Comparison of ENCODE assay signal across 8 cellular contexts in the genomic region with DNA sequence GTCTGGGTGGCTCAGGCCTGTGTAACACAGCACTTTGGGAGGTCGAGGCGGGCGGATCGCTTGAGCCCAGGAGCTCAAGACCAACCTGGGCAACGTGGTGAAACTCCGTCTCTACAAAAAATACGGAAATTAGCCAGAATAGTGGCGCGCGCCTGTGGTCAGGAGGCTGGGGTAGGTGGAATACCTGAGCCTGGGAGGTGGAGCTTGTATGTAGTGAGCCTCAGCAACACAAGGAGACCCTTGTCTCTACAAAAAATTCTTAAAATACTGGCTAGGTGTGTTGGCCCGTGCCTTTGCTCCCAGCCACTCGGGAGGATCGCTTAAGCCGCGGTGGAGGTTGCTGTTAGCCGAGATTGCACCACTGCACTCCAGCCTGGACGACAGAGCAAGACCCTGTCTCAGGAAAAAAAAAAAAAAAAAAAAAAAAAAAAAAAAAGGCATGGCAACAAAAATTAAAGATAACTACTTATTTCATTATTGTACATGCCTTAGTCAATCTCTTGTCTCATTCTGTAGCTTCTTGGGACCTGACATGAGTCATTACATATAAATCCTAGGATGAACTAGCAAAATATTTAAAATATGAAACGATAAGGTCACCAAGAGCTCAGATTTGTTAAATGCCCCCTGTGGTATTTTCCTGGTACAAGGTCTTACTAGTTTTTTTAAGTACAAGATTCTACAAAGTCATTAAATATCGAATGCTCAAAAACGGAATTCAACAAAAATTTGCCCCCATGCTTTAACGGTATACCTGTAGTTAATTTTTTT. TPM values are rescaled to one million over a fixed set of nuclear protein-coding genes. Genes with fewer than 3 reads are reported as not detected.
DNase-seq lines count a peak whose midpoint lies in the region; ATAC-seq and TF ChIP-seq lines count a peak whose summit lies in the region.

No MANE protein-coding gene starts in this region.

- TF ChIP-seq CTCF in right atrium auricular region (IDR thresholded peaks at IDR 0.05) = no peak
- TF ChIP-seq CTCF in PC-9 (conservative IDR thresholded peaks at IDR 0.05) = no peak

- peaks cover 73% of the 10 kb centered on the region for H3F3A ChIP-seq in PC-9 (ENCODE audit: insufficient read depth, low read depth)

- H3K27me3 ChIP-seq in right atrium auricular region (no peaks in the 10 kb centered on the region), PC-9 (ENCODE audit: insufficient read depth, low read depth) (no peaks in the 10 kb centered on the region)

- peaks cover 48% of the 10 kb centered on the region for H3K36me3 ChIP-seq in right atrium auricular region
- H3K36me3 ChIP-seq in PC-9 (ENCODE audit: low read depth) = peaks cover 64% of the 10 kb centered on the region

- H3K27ac ChIP-seq in right atrium auricular region = peak overlapping the region; percentile 91 to 93
- peak overlapping the region; percentile 99 for H3K27ac ChIP-seq in PC-9

- peaks cover 90% of the 10 kb centered on the region for H3K79me2 ChIP-seq in PC-9 (ENCODE audit: low read depth)

- CTCF ChIA-PET in PC-9 (lab: Charles Lee) = interaction anchor here (0.6 to 0.7 kb wide), 2 partner anchors 58 to 1003 kb away, joined by 3 to 7 read pairs; no protein-coding TSS in a partner anchor

- BruUV-seq in PC-9 (replicated peaks; lab: Mats Ljungman, UMichigan) = no TSS peak

- ATAC-seq in left cardiac atrium (no peak), HG03439 (IDR thresholded peaks at IDR 0.05; ENCODE audit: unreplicated experiment) (no peak)

- POLR2A ChIA-PET in PC-9 (lab: Charles Lee; ENCODE audit: unreplicated experiment) = interaction anchor here (0.5 to 1.4 kb wide), 8 partner anchors 20 to 1936 kb away, joined by 3 to 30 read pairs (median 9); partner anchors contain the start of gene MED17

- H3K4me3 ChIP-seq in right atrium auricular region (peak overlapping the region; percentile 86 to 92), PC-9 (peak overlapping the region; percentile 81)

- H3K4me1 ChIP-seq in right atrium auricular region (peaks cover 0 to 40% of the 10 kb centered on the region in 2 donors), PC-9 (replicated peaks; ENCODE audit: insufficient read depth) (peaks cover 45% of the 10 kb centered on the region)

- DNase-seq in right atrium auricular region (ENCODE audit: low spot score) (no peak), left cardiac atrium (no peak), PC-9 (peak; percentile 62 to 85), amniotic epithelial cell (ENCODE audit: low read depth) (peak; percentile 63), left kidney (ENCODE audit: low read depth, low spot score) (peak; percentile 58), NCI-H2081 treated with DMSO at 0.1 percent for 48 hours (lab: John Stamatoyannopoulos, UW) (no peak)
- peak; percentile 25 to 37 for DNase-seq in stimulated activated CD8-positive, alpha-beta memory T cell treated with anti-CD3 and anti-CD28 coated beads, Interleukin-2, amount 100 ng/mL, for 48 hours (ENCODE audit: low read depth in 2 of 2)

- no peaks in the 10 kb centered on the region for H3K9me2 ChIP-seq in PC-9 (ENCODE audit: insufficient read depth)

- H2AFZ ChIP-seq in PC-9 = no peak overlapping the region

- intact Hi-C loops in left cardiac atrium (cut with DNase I) = loop anchor here in 1 of 2 donors (5.0 kb wide), 1 partner anchor 42 kb away; the partner anchor contains the start of gene MED17
- intact Hi-C loops in PC-9 (cut with micrococcal nuclease; ENCODE audit: unreplicated experiment) = loop anchor here (1.0 to 2.0 kb wide), 2 partner anchors 44 to 103 kb away; partner anchors contain the start of gene MED17

- peaks cover 52% of the 10 kb centered on the region for H4K20me1 ChIP-seq in PC-9 (ENCODE audit: insufficient read depth)

- peak overlapping the region; percentile 98 for H3K4me2 ChIP-seq in PC-9

- H3K9me3 ChIP-seq in right atrium auricular region (no peaks in the 10 kb centered on the region), PC-9 (ENCODE audit: insufficient read depth, low read depth) (no peaks in the 10 kb centered on the region)

RNA-seq across cellular contexts. Expression of gene TAF1D, which starts 1.1 kb away (rescaled TPM):
- 10 to 100 TPM; 33.0 to 36.0 TPM for total RNA-seq in right atrium auricular region
- total RNA-seq in left cardiac atrium = 10 to 100 TPM; 29.6 to 53.2 TPM
- total RNA-seq in PC-9 (2021) = 158 and 167 TPM in 2 replicates

RNA-seq across cellular contexts. Expression of gene C11orf54, which starts 1.3 kb away (rescaled TPM):
- total RNA-seq in right atrium auricular region (10 to 100 TPM; 29.5 to 37.2 TPM), left cardiac atrium (10 to 100 TPM; 27.2 to 28.4 TPM), PC-9 (2021) (35.6 and 37.2 TPM in 2 replicates)

RNA-seq across cellular contexts. Expression of gene MED17, which starts 43.9 kb away (rescaled TPM):
- total RNA-seq in right atrium auricular region = 10 to 100 TPM; 15.9 to 16.4 TPM
- total RNA-seq in left cardiac atrium = 10 to 100 TPM; 19.3 to 21.8 TPM
- 26.9 and 37.4 TPM in 2 replicates for total RNA-seq in PC-9 (2021)

Comparison
In these comparisons a context has a peak if more than half of its experiments do, and no peak if none do; other contexts are left out.
1. DNase-seq: peak in PC-9 (2 of 2), amniotic epithelial cell (single experiment), left kidney (single experiment) and stimulated activated CD8-positive, alpha-beta memory T cell treated with anti-CD3 and anti-CD28 coated beads, Interleukin-2, amount 100 ng/mL, for 48 hours (2 of 2); none in right atrium auricular region (single experiment), left cardiac atrium (single experiment) and NCI-H2081 treated with DMSO at 0.1 percent for 48 hours (single experiment).